In genomic region chr1:26696191-26696644, GRCh38 we compare ENCODE assay signal across 8 cellular contexts. TPM values are rescaled to one million over a fixed set of nuclear protein-coding genes. Genes with fewer than 3 reads are reported as not detected.
DNase-seq lines count a peak whose midpoint lies in the region; FAIRE-seq and TF ChIP-seq lines count a peak whose summit lies in the region.

No MANE protein-coding gene starts in this region.

- FAIRE-seq in urothelium cell line (lab: Jason Lieb, UNC), result no peak

- peak overlapping the region; percentile 96 for H3K9ac ChIP-seq in Loucy (ENCODE audit: low read depth, low read length, poor library complexity, severe bottlenecking)

- DNase-seq in D341Med (ENCODE audit: low spot score) (peak; percentile 69), coronary artery (ENCODE audit: low spot score) (no peak), urothelium cell line (ENCODE audit: low spot score) (peak; percentile 34), hepatic stellate cell (ENCODE audit: low spot score) (no peak), DMS153 treated with DMSO at 0.1 percent for 48 hours (lab: John Stamatoyannopoulos, UW; ENCODE audit: unreplicated experiment) (no peak), A172 (ENCODE audit: low spot score) (no peak)

- peaks cover 34% of the 10 kb centered on the region for H4K20me1 ChIP-seq in Loucy (ENCODE audit: insufficient read depth, low read length, poor library complexity, severe bottlenecking)

- H3K27me3 ChIP-seq in Loucy (ENCODE audit: insufficient read depth, low read length, poor library complexity, severe bottlenecking), result peaks cover 9% of the 10 kb centered on the region
- H3K27me3 ChIP-seq in muscle layer of duodenum (ENCODE audit: low read depth, low read length), result no peaks in the 10 kb centered on the region

- no peaks in the 10 kb centered on the region for H3K9me2 ChIP-seq in Loucy (replicated peaks; ENCODE audit: low read depth, low read length)

- peaks cover 60% of the 10 kb centered on the region for H3K4me1 ChIP-seq in Loucy (ENCODE audit: insufficient read depth, low read length, poor library complexity, severe bottlenecking)
- peaks cover 52 to 58% of the 10 kb centered on the region in 2 donors for H3K4me1 ChIP-seq in muscle layer of duodenum (ENCODE audit: control insufficient read depth in 1 of 2, insufficient read depth in 2 of 2, low read length in 2 of 2)

- H3K4me2 ChIP-seq in Loucy (ENCODE audit: low read depth, low read length, poor library complexity, severe bottlenecking), result peak overlapping the region; percentile 89

- no peaks in the 10 kb centered on the region for H3K9me3 ChIP-seq in Loucy (ENCODE audit: insufficient read depth, low read depth, low read length)
- no peaks in the 10 kb centered on the region for H3K9me3 ChIP-seq in muscle layer of duodenum (ENCODE audit: control insufficient read depth in 1 of 2, low read length in 2 of 2)

- TF ChIP-seq CTCF in Loucy (conservative IDR thresholded peaks at IDR 0.05; ENCODE audit: low read length), result no peak
- no peak for TF ChIP-seq CTCF in coronary artery (IDR thresholded peaks at IDR 0.05)

- no peak overlapping the region for H2AFZ ChIP-seq in Loucy (ENCODE audit: low read length)

- H3K27ac ChIP-seq in coronary artery (peak overlapping the region; percentile 95 to 97), muscle layer of duodenum (ENCODE audit: low read length) (peak overlapping the region; percentile 11)

- peaks cover 67% of the 10 kb centered on the region for H3K79me2 ChIP-seq in Loucy (ENCODE audit: insufficient read depth, low read length)

- H3F3A ChIP-seq in Loucy (ENCODE audit: low read depth), result peaks cover 9% of the 10 kb centered on the region; the same call in 1 of the 2 replicates

- H3K4me3 ChIP-seq in Loucy (ENCODE audit: low read length, poor library complexity, severe bottlenecking), result peak overlapping the region; percentile 80
- H3K4me3 ChIP-seq in coronary artery, result peak overlapping the region; percentile 93
- H3K4me3 ChIP-seq in muscle layer of duodenum (ENCODE audit: low read depth in 1 of 2, low read length in 2 of 2), result peak overlapping the region; percentile 77 to 92

- H3K36me3 ChIP-seq in Loucy (ENCODE audit: insufficient read depth, low read length) (no peaks in the 10 kb centered on the region), muscle layer of duodenum (ENCODE audit: control insufficient read depth in 1 of 2, insufficient read depth in 2 of 2, low read length in 2 of 2) (no peaks in the 10 kb centered on the region)

RNA-seq across cellular contexts. Expression of gene ARID1A, which starts 0.4 kb away (rescaled TPM):
- 8.3 and 9.8 TPM in 2 replicates for total RNA-seq in A172 (2014; rRNA removed; shearing (Covaris generic))

Comparison
In these comparisons a context has a peak if more than half of its experiments do, and no peak if none do; other contexts are left out.
1. DNase-seq: peak in D341Med (single experiment) and urothelium cell line (single experiment); none in coronary artery (single experiment), hepatic stellate cell (single experiment), DMS153 treated with DMSO at 0.1 percent for 48 hours (single experiment) and A172 (single experiment).
2. Peak in every context shown above with its lines, with median percentiles within 50 percentile points of each other: H3K4me3 ChIP-seq.